8 cellular contexts compared by ENCODE assay signal in the genomic region with DNA sequence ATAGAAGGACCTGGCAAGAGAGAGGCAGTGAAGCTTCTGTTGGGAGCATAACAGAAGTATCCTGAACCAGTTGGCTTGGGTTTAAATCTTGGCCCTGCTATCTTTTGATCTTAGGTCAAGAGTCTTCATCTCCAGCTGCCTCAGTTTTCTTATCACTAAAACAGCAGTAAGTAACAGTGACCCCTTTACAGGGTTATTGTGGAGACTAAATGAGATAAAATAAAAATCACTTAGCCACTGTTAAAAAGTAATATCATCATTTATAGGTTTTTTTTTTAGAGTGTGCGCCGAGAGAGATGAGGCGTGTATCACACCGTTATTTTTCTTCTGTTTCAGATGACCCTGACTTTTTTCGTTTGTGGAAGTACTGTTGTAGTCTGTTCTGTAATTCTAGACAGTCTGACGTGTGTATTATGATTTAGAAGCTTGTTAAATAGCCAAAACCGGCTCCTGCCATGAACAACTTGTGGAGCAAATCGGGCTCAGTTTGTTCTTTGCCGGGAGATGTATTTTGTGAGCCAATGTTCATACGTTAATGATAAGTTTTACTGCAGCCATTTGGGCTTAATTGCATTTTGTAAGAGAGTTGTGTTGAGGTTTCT. TPM values are rescaled to one million over a fixed set of nuclear protein-coding genes. Genes with fewer than 3 reads are reported as not detected.
DNase-seq lines count a peak whose midpoint lies in the region; ATAC-seq, FAIRE-seq and TF ChIP-seq lines count a peak whose summit lies in the region.

No MANE protein-coding gene starts in this region.

- peaks cover 66% of the 10 kb centered on the region for H3K79me2 ChIP-seq in DND-41 (ENCODE audit: insufficient read depth, low read length)

- peaks cover 39% of the 10 kb centered on the region for H3K36me3 ChIP-seq in DND-41 (ENCODE audit: insufficient read depth, low read length)
- H3K36me3 ChIP-seq in Peyer's patch = peaks cover 0 to 21% (median 0%) of the 10 kb centered on the region in 3 donors
- peaks cover 0 to 29% (median 21%) of the 10 kb centered on the region in 4 donors for H3K36me3 ChIP-seq in esophagus muscularis mucosa
- H3K36me3 ChIP-seq in pancreas = peaks cover 0 to 7% (median 0%) of the 10 kb centered on the region in 3 donors

- no peaks in the 10 kb centered on the region for H3K27me3 ChIP-seq in DND-41 (ENCODE audit: insufficient read depth, low read length, poor library complexity)
- no peaks in the 10 kb centered on the region for H3K27me3 ChIP-seq in Peyer's patch
- H3K27me3 ChIP-seq in esophagus muscularis mucosa = no peaks in the 10 kb centered on the region
- no peaks in the 10 kb centered on the region for H3K27me3 ChIP-seq in pancreas

- H3K4me3 ChIP-seq in DND-41 (ENCODE audit: low read depth in 1 of 2, low read length in 2 of 2) = peak overlapping the region; percentile 81 to 88
- H3K4me3 ChIP-seq in Peyer's patch = peak overlapping the region; percentile 67 to 98 (median 75)
- H3K4me3 ChIP-seq in esophagus muscularis mucosa = peak overlapping the region; percentile 81 to 92 (median 86)
- peak overlapping the region; percentile 70 to 82 (median 72) for H3K4me3 ChIP-seq in pancreas

- TF ChIP-seq POLR2A in Peyer's patch (IDR thresholded peaks at IDR 0.05) (no peak), esophagus muscularis mucosa (IDR thresholded peaks at IDR 0.05; ENCODE audit: low read depth) (no peak)

- H4K20me1 ChIP-seq in DND-41 (ENCODE audit: insufficient read depth, low read length) = peaks cover 47% of the 10 kb centered on the region

- intact Hi-C loops in esophagus muscularis mucosa (cut with DNase I) = loop anchor here (5.0 kb wide), 1 partner anchor 62 kb away; no protein-coding TSS in a partner anchor
- intact Hi-C loops in pancreas (cut with DNase I) = no loop called here

- DNase-seq in DND-41 (no peak), Peyer's patch (no peak), esophagus muscularis mucosa (ENCODE audit: extremely low spot score) (no peak), pancreas (no peak), T-helper 9 cell (no peak), glomerular visceral epithelial cell (ENCODE audit: extremely low spot score) (no peak), retina (no peak), GF-D8 (lab: John Stamatoyannopoulos, UW) (no peak)

- FAIRE-seq in pancreas (lab: Jason Lieb, UNC) = no peak

- peaks cover 41% of the 10 kb centered on the region for H3K4me1 ChIP-seq in DND-41 (ENCODE audit: insufficient read depth, low read length)
- H3K4me1 ChIP-seq in Peyer's patch = peaks cover 0 to 35% (median 13%) of the 10 kb centered on the region in 4 donors
- peaks cover 46 to 65% (median 64%) of the 10 kb centered on the region in 4 donors for H3K4me1 ChIP-seq in esophagus muscularis mucosa
- peaks cover 12 to 25% (median 22%) of the 10 kb centered on the region in 3 donors for H3K4me1 ChIP-seq in pancreas

- no peak overlapping the region for H2AFZ ChIP-seq in DND-41 (ENCODE audit: low read depth, low read length)

- ATAC-seq in DND-41 (ENCODE audit: insufficient read depth, low read depth) = no peak
- ATAC-seq in pancreas = no peak

- H3K4me2 ChIP-seq in DND-41 (ENCODE audit: insufficient read depth, low read length) = peak overlapping the region; percentile 76

- H3K27ac ChIP-seq in DND-41 (ENCODE audit: low read length) (peak overlapping the region; percentile 92), Peyer's patch (peak overlapping the region; percentile 89 to 95 (median 92)), esophagus muscularis mucosa (replicated peaks in 1 of 4) (peak overlapping the region; percentile 96 to 99 (median 98)), pancreas (peak overlapping the region; percentile 76 to 96 (median 92))

- TF ChIP-seq EP300 in esophagus muscularis mucosa (IDR thresholded peaks at IDR 0.05) = no peak

- 24% methylated on average over 10 of the region's 10 CpGs for WGBS in esophagus muscularis mucosa
- WGBS in pancreas, 2 donors = 6 to 7% methylated on average over 10 of the region's 10 CpGs

- no peak for TF ChIP-seq CTCF in DND-41 (IDR thresholded peaks at IDR 0.05; ENCODE audit: borderline replicate concordance, extremely low read depth, low read length, poor library complexity, severe bottlenecking)
- TF ChIP-seq CTCF in Peyer's patch (IDR thresholded peaks at IDR 0.05) = no peak
- TF ChIP-seq CTCF in esophagus muscularis mucosa (IDR thresholded peaks at IDR 0.05) = no peak
- TF ChIP-seq CTCF in pancreas (IDR thresholded peaks at IDR 0.05) = no peak

- peak overlapping the region; percentile 83 for H3K9ac ChIP-seq in DND-41 (ENCODE audit: low read depth, low read length)

- H3K9me3 ChIP-seq in DND-41 (ENCODE audit: insufficient read depth, low read length, severe bottlenecking) (no peaks in the 10 kb centered on the region), Peyer's patch (no peaks in the 10 kb centered on the region), esophagus muscularis mucosa (no peaks in the 10 kb centered on the region), pancreas (no peaks in the 10 kb centered on the region)

RNA-seq across cellular contexts. Expression of a gene that starts 1.2 kb away (rescaled TPM):
- total RNA-seq in Peyer's patch (10 to 100 TPM; 49.5 to 99.0 (median 64.4) TPM), esophagus muscularis mucosa (100 to 1,000 TPM in 2 of 4 donors, 10 to 100 TPM in 2; 90.3 to 116 (median 104) TPM), pancreas (10 to 100 TPM; 24.0 to 54.7 (median 34.8) TPM)
- 10 to 100 TPM; 17.0 to 27.5 TPM for polyA plus RNA-seq in pancreas
